11 cellular contexts compared by ENCODE assay signal in the genomic region with DNA sequence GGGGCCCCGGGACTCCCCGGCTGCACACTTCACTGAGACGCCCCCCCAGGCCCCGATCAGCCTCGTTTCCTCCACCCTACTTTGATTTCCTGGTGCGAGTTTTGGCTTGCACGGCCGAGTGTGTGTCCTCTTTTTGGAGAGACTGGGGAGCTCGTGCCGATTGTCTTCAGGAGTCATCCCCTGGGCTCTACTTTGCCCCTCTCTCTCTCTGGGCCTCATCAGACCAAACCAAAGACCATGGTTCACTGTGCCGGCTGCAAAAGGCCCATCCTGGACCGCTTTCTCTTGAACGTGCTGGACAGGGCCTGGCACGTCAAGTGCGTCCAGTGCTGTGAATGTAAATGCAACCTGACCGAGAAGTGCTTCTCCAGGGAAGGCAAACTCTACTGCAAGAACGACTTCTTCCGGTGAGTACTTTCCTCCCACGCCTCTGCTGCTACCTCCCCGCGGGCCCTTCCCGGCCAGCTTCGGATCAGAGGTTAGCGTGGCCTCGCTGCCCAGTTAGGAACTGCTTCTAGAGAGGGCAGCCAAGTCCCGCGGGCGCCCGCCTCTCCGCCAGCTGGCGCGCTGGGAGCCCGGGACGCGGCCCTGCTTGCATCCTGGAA. TPM values are rescaled to one million over a fixed set of nuclear protein-coding genes. Genes with fewer than 3 reads are reported as not detected.
DNase-seq lines count a peak whose midpoint lies in the region; ATAC-seq and TF ChIP-seq lines count a peak whose summit lies in the region.
"Had no signal": no experiment of that assay in that cellular context is flagged by ENCODE, and none has a peak within 500 bp of the region (broad histone marks: within the 10 kb centered on the region; RNA-seq: fewer than 3 reads in every experiment).

No MANE protein-coding gene starts in this region.

- peaks cover 46% of the 10 kb centered on the region for H3K4me1 Mint-ChIP-seq in neural progenitor cell

- no peak for ATAC-seq in GM21390 (IDR thresholded peaks at IDR 0.05; ENCODE audit: unreplicated experiment)

- no peak overlapping the region for H3K27ac ChIP-seq in OCI-LY7 (ENCODE audit: low read depth, low read length, poor library complexity, severe bottlenecking)
- H3K27ac ChIP-seq in coronary artery, result no peak overlapping the region
- no peak overlapping the region for H3K27ac ChIP-seq in neural progenitor cell

- no peaks in the 10 kb centered on the region for H3K36me3 Mint-ChIP-seq in neural progenitor cell

- POLR2A ChIA-PET in OCI-LY7 (lab: Charles Lee), result no interaction called here

- H3K4me3 ChIP-seq in OCI-LY7 (ENCODE audit: low read depth, low read length, poor library complexity, severe bottlenecking) (no peak overlapping the region), coronary artery (peak overlapping the region; percentile 59), neural progenitor cell (no peak overlapping the region)

- CTCF ChIA-PET in OCI-LY7 (lab: Charles Lee; ENCODE audit: unreplicated experiment), result no interaction called here

- no peaks in the 10 kb centered on the region for H3K9me3 ChIP-seq in OCI-LY7 (ENCODE audit: low read length)
- H3K9me3 ChIP-seq in neural progenitor cell (ENCODE audit: low read depth), result no peaks in the 10 kb centered on the region

- H3F3A ChIP-seq in neural progenitor cell (ENCODE audit: low read depth), result peaks cover 49% of the 10 kb centered on the region

- H3K4me2 ChIP-seq in OCI-LY7 (ENCODE audit: low read length) (peak overlapping the region; percentile 42; the same call in 1 of the 2 replicates), neural progenitor cell (peak overlapping the region; percentile 82)

- H3K4me1 ChIP-seq in OCI-LY7 (ENCODE audit: insufficient read depth, low read length, poor library complexity, severe bottlenecking), result no peaks in the 10 kb centered on the region
- peaks cover 51% of the 10 kb centered on the region for H3K4me1 ChIP-seq in neural progenitor cell

- H3K9ac ChIP-seq in neural progenitor cell, result no peak overlapping the region

- H4K20me1 ChIP-seq in OCI-LY7 (ENCODE audit: insufficient read depth, low read length), result no peaks in the 10 kb centered on the region
- peaks cover 99% of the 10 kb centered on the region for H4K20me1 ChIP-seq in neural progenitor cell (ENCODE audit: low read depth)

- H3K27ac Mint-ChIP-seq in neural progenitor cell, result no peak overlapping the region

- H3K79me2 ChIP-seq in OCI-LY7 (ENCODE audit: insufficient read depth, low read depth, low read length) (no peaks in the 10 kb centered on the region), neural progenitor cell (ENCODE audit: low read depth) (no peaks in the 10 kb centered on the region)

- intact Hi-C loops in OCI-LY7 (cut with micrococcal nuclease; ENCODE audit: unreplicated experiment), result no loop called here

- no TSS peak for BruUV-seq in OCI-LY7 (replicated peaks; lab: Mats Ljungman, UMichigan)

- H3K27me3 ChIP-seq in neural progenitor cell, result peaks cover 100% of the 10 kb centered on the region

- DNase-seq in DMS53 (lab: John Stamatoyannopoulos, UW), result peak; percentile 70
- DNase-seq in DMS53 treated with DMSO at 0.1 percent for 48 hours (lab: John Stamatoyannopoulos, UW; ENCODE audit: unreplicated experiment), result no peak
- no peak for DNase-seq in OCI-LY7 (ENCODE audit: low spot score)
- DNase-seq in coronary artery (ENCODE audit: low spot score), result no peak
- DNase-seq in neural progenitor cell (ENCODE audit: low spot score), result peak; percentile 76
- no peak for DNase-seq in NCI-H774 (lab: John Stamatoyannopoulos, UW)
- DNase-seq in A172 (ENCODE audit: low spot score), result no peak
- DNase-seq: cortex of kidney, RPMI8226 had no signal

- H3K4me3 Mint-ChIP-seq in neural progenitor cell, result peak overlapping the region; percentile 81

- TF ChIP-seq CTCF in OCI-LY7 (conservative IDR thresholded peaks at IDR 0.05; ENCODE audit: low read length), result no peak
- TF ChIP-seq CTCF in coronary artery (IDR thresholded peaks at IDR 0.05), result no peak
- TF ChIP-seq CTCF in neural progenitor cell (IDR thresholded peaks at IDR 0.05), result no peak

- H3K9me3 Mint-ChIP-seq in neural progenitor cell, result peaks cover 3% of the 10 kb centered on the region

- H3K36me3 ChIP-seq in OCI-LY7 (ENCODE audit: insufficient read depth, low read length), result no peaks in the 10 kb centered on the region
- no peaks in the 10 kb centered on the region for H3K36me3 ChIP-seq in neural progenitor cell

- peaks cover 85% of the 10 kb centered on the region for H3K27me3 Mint-ChIP-seq in neural progenitor cell (ENCODE audit: insufficient read depth, low read depth)

- H3K9me2 ChIP-seq in OCI-LY7 (ENCODE audit: insufficient read depth, low read length), result no peaks in the 10 kb centered on the region

- no peak overlapping the region for H2AFZ ChIP-seq in OCI-LY7 (ENCODE audit: low read length)
- H2AFZ ChIP-seq in neural progenitor cell (replicated peaks), result no peak overlapping the region

RNA-seq across cellular contexts. Expression of a gene that starts 0.8 kb away (rescaled TPM):
- total RNA-seq in OCI-LY7 (2014; rRNA removed; shearing (Covaris generic)), result not detected in 2 replicates
- total RNA-seq in OCI-LY7 (2022), result not detected in 2 replicates
- not detected in 2 replicates for total RNA-seq in neural progenitor cell (ENCODE audit: low replicate concordance)
- total RNA-seq in A172 (2014; rRNA removed; shearing (Covaris generic)), result 0.77 and 1.4 TPM in 2 replicates
- total RNA-seq: posterior vena cava had no signal

RNA-seq across cellular contexts. Expression of a gene that starts 10.7 kb away (rescaled TPM):
- total RNA-seq in OCI-LY7 (2014; rRNA removed; shearing (Covaris generic)), result 71.7 and 83.5 TPM in 2 replicates
- total RNA-seq in OCI-LY7 (2022) (88.0 and 94.3 TPM in 2 replicates), neural progenitor cell (ENCODE audit: low replicate concordance) (28.9 and 32.1 TPM in 2 replicates)
- total RNA-seq in A172 (2014; rRNA removed; shearing (Covaris generic)), result 79.9 and 86.2 TPM in 2 replicates

Comparison
In these comparisons a context has a peak if more than half of its experiments do, and no peak if none do; other contexts are left out.
1. DNase-seq: peak in DMS53 (single experiment) and neural progenitor cell (single experiment); none in DMS53 treated with DMSO at 0.1 percent for 48 hours (single experiment), OCI-LY7 (single experiment), coronary artery (single experiment), NCI-H774 (single experiment) and A172 (single experiment).